ENCODE assay signal across 26 cellular contexts in genomic region chr14:103099081-103099732, GRCh38. TPM values are rescaled to one million over a fixed set of nuclear protein-coding genes. Genes with fewer than 3 reads are reported as not detected.
DNase-seq lines count a peak whose midpoint lies in the region; ATAC-seq, FAIRE-seq and TF ChIP-seq lines count a peak whose summit lies in the region.
"Had no signal": no experiment of that assay in that cellular context is flagged by ENCODE, and none has a peak within 500 bp of the region (broad histone marks: within the 10 kb centered on the region; RNA-seq: fewer than 3 reads in every experiment).

No MANE protein-coding gene starts in this region.

- H3K9me3 ChIP-seq in A549 (no peaks in the 10 kb centered on the region), right lobe of liver (no peaks in the 10 kb centered on the region)
- H3K9me3 ChIP-seq: heart left ventricle had no signal

- peaks cover 0 to 7% (median 0%) of the 10 kb centered on the region in 4 donors for H3K36me3 ChIP-seq in right lobe of liver
- H3K36me3 ChIP-seq: brain microvascular endothelial cell, heart left ventricle had no signal

- H3K27me3 ChIP-seq in right lobe of liver, result no peaks in the 10 kb centered on the region

- peak; percentile 20 to 52; a peak in 3 of 6 replicates for ATAC-seq in A549
- ATAC-seq in WTC11, result peak; percentile 29
- peak; percentile 53 to 69 (median 62) for ATAC-seq in right lobe of liver
- no peak for ATAC-seq in GM18517 (IDR thresholded peaks at IDR 0.05; ENCODE audit: unreplicated experiment)
- ATAC-seq in GM19351 (IDR thresholded peaks at IDR 0.05; ENCODE audit: unreplicated experiment), result no peak
- ATAC-seq: heart left ventricle had no signal

- CTCF ChIA-PET in A549 (lab: Yijun Ruan, JAX), result interaction anchor here (0.6 to 14.0 kb wide), 9 partner anchors 9 to 188 kb away, joined by 3 to 544 read pairs (median 22); partner anchors contain the start of gene TNFAIP2
- CTCF ChIA-PET in WTC11 (lab: Charles Lee), result interaction anchor here (0.5 to 3.8 kb wide), 11 partner anchors 11 to 801 kb away, joined by 3 to 22 read pairs (median 5); partner anchors contain the start of gene TNFAIP2

- peaks cover 38% of the 10 kb centered on the region for H3K27me3 Mint-ChIP-seq in WTC11 (ENCODE audit: low read depth)

- peaks cover 15% of the 10 kb centered on the region for H3K4me1 Mint-ChIP-seq in WTC11

- no peak overlapping the region for H3K27ac Mint-ChIP-seq in WTC11
- H3K27ac Mint-ChIP-seq: activated CD4-positive, alpha-beta T cell treated with anti-CD3 and anti-CD28 coated beads, Interleukin-2, amount 10 ng/mL, durations not matched to agents 7 days and 5 days had no signal

- H3K4me2 ChIP-seq in A549, result peak overlapping the region; percentile 87

- DNase-seq in A549 (ENCODE audit: low read depth in 1 of 2, low spot score in 1 of 2) (peak in 1 of 2 experiments; percentile 75), HuH-7 (ENCODE audit: low spot score) (peak; percentile 86), WTC11 (ENCODE audit: low spot score) (peak; percentile 16), right lobe of liver (peak; percentile 86 to 93 (median 91)), T-helper 2 cell (no peak), C1 segment of cervical spinal cord (lab: John Stamatoyannopoulos, UW) (no peak)
- DNase-seq: activated CD4-positive, alpha-beta T cell treated with anti-CD3 and anti-CD28 coated beads, Interleukin-2, amount 10 ng/mL, durations not matched to agents 7 days and 5 days; brain microvascular endothelial cell; DMS 273 treated with DMSO at 0.1 percent for 48 hours; GM23248; NCI-H1105 treated with DMSO at 0.1 percent for 48 hours; NCI-H2107; NCI-H510A; nucleus accumbens; SHP77; stimulated activated CD8-positive, alpha-beta memory T cell treated with anti-CD3 and anti-CD28 coated beads, Interleukin-4, amount 100 ng/mL, for 48 hours had no signal

- no peak for TF ChIP-seq RAD21 in A549 (conservative IDR thresholded peaks at IDR 0.05 in 1 of 2, IDR thresholded peaks at IDR 0.05 in 1 of 2)

- no peaks in the 10 kb centered on the region for H3K36me3 Mint-ChIP-seq in WTC11

- intact Hi-C loops in right lobe of liver (cut with DNase I), result no loop called here

- H3K9me3 Mint-ChIP-seq in WTC11, result no peaks in the 10 kb centered on the region
- H3K9me3 Mint-ChIP-seq: activated CD4-positive, alpha-beta T cell treated with anti-CD3 and anti-CD28 coated beads, Interleukin-2, amount 10 ng/mL, durations not matched to agents 7 days and 5 days had no signal

- H3K4me3 ChIP-seq in A549 (no peak overlapping the region), right lobe of liver (peak overlapping the region; percentile 37 to 63 (median 46))
- H3K4me3 ChIP-seq: coronary artery, GM23248, heart left ventricle, lung had no signal

- no peak for TF ChIP-seq POLR2A in A549 (IDR thresholded peaks at IDR 0.05; ENCODE audit: low read length)
- peak; percentile 64 for TF ChIP-seq POLR2A in right lobe of liver (IDR thresholded peaks at IDR 0.05)

- peak overlapping the region; percentile 88 to 94 for H3K27ac ChIP-seq in A549
- peak overlapping the region; percentile 60 to 95 (median 69) for H3K27ac ChIP-seq in right lobe of liver
- H3K27ac ChIP-seq: brain microvascular endothelial cell, C4-2B, GM23248, heart left ventricle had no signal

- FAIRE-seq in A549 (lab: Jason Lieb, UNC), result no peak
- FAIRE-seq: GM19239, urothelium cell line had no signal

- TF ChIP-seq EP300 in A549 (IDR thresholded peaks at IDR 0.05), result no peak

- POLR2A ChIA-PET in A549 (lab: Yijun Ruan, JAX), result no interaction called here
- POLR2A ChIA-PET in WTC11 (lab: Charles Lee), result interaction anchor here (0.5 kb wide), 1 partner anchor 528 kb away, joined by 3 read pairs; no protein-coding TSS in a partner anchor

- TF ChIP-seq CTCF in A549 (IDR thresholded peaks at IDR 0.05) (no peak), WTC11 (IDR thresholded peaks at IDR 0.05) (no peak), right lobe of liver (IDR thresholded peaks at IDR 0.05) (peak; percentile 4 to 51 (median 18))

- 10% methylated on average over 2 of the region's 12 CpGs for WGBS in A549 (ENCODE audit: missing lambda C conversion rate)
- WGBS in right lobe of liver (ENCODE audit: insufficient coverage, low coverage, low lambda C conversion rate, missing lambda C conversion rate), result 60% methylated on average over 1 of the region's 12 CpGs

- H3K4me3 Mint-ChIP-seq in WTC11, result no peak overlapping the region
- H3K4me3 Mint-ChIP-seq: activated CD4-positive, alpha-beta T cell treated with anti-CD3 and anti-CD28 coated beads, Interleukin-2, amount 10 ng/mL, durations not matched to agents 7 days and 5 days had no signal

- H3K4me1 ChIP-seq in A549 (peaks cover 55% of the 10 kb centered on the region), right lobe of liver (peaks cover 0 to 65% (median 20%) of the 10 kb centered on the region in 4 donors)

TF ChIP-seq in A549, 52 proteins besides CTCF, POLR2A, EP300 and RAD21:
- peak; percentile 69 to 89 for TF ChIP-seq CEBPB (IDR thresholded peaks at IDR 0.05)
- no peak for TF ChIP-seq MYC (IDR thresholded peaks at IDR 0.05; ENCODE audit: borderline replicate concordance, low read length)
- TF ChIP-seq GATA3 (IDR thresholded peaks at IDR 0.05; ENCODE audit: borderline replicate concordance), result 0 out of 2 replicates have a peak, but pooled peaks have one; percentile 21
- TF ChIP-seq MAX (IDR thresholded peaks at IDR 0.05), result peak; percentile 32; the same call in 1 of the 2 replicates
TF ChIP-seq in A549: peak in this region for 3.

TF ChIP-seq in WTC11, 78 proteins besides CTCF, POLR2A, EP300 and RAD21 (continues in another document):
- TF ChIP-seq PRRX2 (CRISPR knock-in tag; IDR thresholded peaks at IDR 0.05) (no peak), AR (CRISPR knock-in tag; IDR thresholded peaks at IDR 0.05) (no peak), ZNF121 (CRISPR knock-in tag; IDR thresholded peaks at IDR 0.05) (no peak), ZNF219 (CRISPR knock-in tag; IDR thresholded peaks at IDR 0.05; ENCODE audit: borderline replicate concordance) (no peak), RELA (CRISPR knock-in tag; IDR thresholded peaks at IDR 0.05; ENCODE audit: borderline replicate concordance) (no peak)

RNA-seq across cellular contexts. Expression of gene EXOC3L4, which starts 4.7 kb away (rescaled TPM):
- 0.94 and 1.5 TPM in 2 replicates for polyA plus RNA-seq in A549 (2011; rRNA removed)
- 4.3 and 7.2 TPM in 2 replicates for polyA plus RNA-seq in A549 (2012; cell fraction: cytosol; rRNA removed)
- polyA plus RNA-seq in A549 (2012; cell fraction: nucleus; rRNA removed), result 15.2 and 17.0 TPM in 2 replicates
- polyA plus RNA-seq in A549 (2017; fragmentation: RNase III; extraction: RNeasy Plus Mini Kit Qiagen cat#74134 plus additional on column Dnase treatment), result 4.3 to 4.9 TPM (median 4.7 TPM) in 3 replicates
- 1.2 and 2.7 TPM in 2 replicates for polyA minus RNA-seq in A549 (2011; rRNA and poly(A)+ RNA removed)
- 0.21 to 0.42 TPM (median 0.30 TPM) in 3 replicates for total RNA-seq in WTC11 (2021)
- 10 to 100 TPM; 34.2 to 87.1 (median 48.1) TPM for total RNA-seq in right lobe of liver
- total RNA-seq: activated CD4-positive, alpha-beta T cell treated with anti-CD3 and anti-CD28 coated beads, Interleukin-2, amount 10 ng/mL, durations not matched to agents 7 days and 5 days; GM23248; HT1080 had no signal
- polyA plus RNA-seq: GM23248 had no signal

RNA-seq across cellular contexts. Expression of gene LBHD2, which starts 15.2 kb away (rescaled TPM):
- not detected in 2 replicates for polyA plus RNA-seq in A549 (2011; rRNA removed)
- 0.06 and 0.08 TPM in 2 replicates for polyA plus RNA-seq in A549 (2012; cell fraction: cytosol; rRNA removed)
- polyA plus RNA-seq in A549 (2012; cell fraction: nucleus; rRNA removed), result not detected in 2 replicates
- not detected in 3 replicates for polyA plus RNA-seq in A549 (2017; fragmentation: RNase III; extraction: RNeasy Plus Mini Kit Qiagen cat#74134 plus additional on column Dnase treatment)
- not detected in 2 replicates for polyA minus RNA-seq in A549 (2011; rRNA and poly(A)+ RNA removed)
- not detected in 3 replicates for total RNA-seq in WTC11 (2021)
- total RNA-seq in right lobe of liver, result not detected
- total RNA-seq: activated CD4-positive, alpha-beta T cell treated with anti-CD3 and anti-CD28 coated beads, Interleukin-2, amount 10 ng/mL, durations not matched to agents 7 days and 5 days; G401; GM23248; heart left ventricle; HT1080; lung had no signal
- polyA plus RNA-seq: GM23248 had no signal

RNA-seq across cellular contexts. Expression of gene TNFAIP2, which starts 24.1 kb away (rescaled TPM):
- polyA plus RNA-seq in A549 (2011; rRNA removed) (222 and 249 TPM in 2 replicates), A549 (2017; fragmentation: RNase III; extraction: RNeasy Plus Mini Kit Qiagen cat#74134 plus additional on column Dnase treatment) (254 to 344 TPM (median 332 TPM) in 3 replicates)
- polyA plus RNA-seq in A549 (2012; cell fraction: cytosol; rRNA removed), result 330 and 432 TPM in 2 replicates
- 944 and 1,061 TPM in 2 replicates for polyA plus RNA-seq in A549 (2012; cell fraction: nucleus; rRNA removed)
- polyA minus RNA-seq in A549 (2011; rRNA and poly(A)+ RNA removed), result 229 and 304 TPM in 2 replicates
- total RNA-seq in WTC11 (2021) (19.6 to 25.2 TPM (median 24.1 TPM) in 3 replicates), right lobe of liver (100 to 1,000 TPM in 1 of 6 experiments, 10 to 100 TPM in 5; 23.2 to 122 (median 32.6) TPM)

RNA-seq across cellular contexts. Expression of gene CDC42BPB, which starts 41.9 kb away (rescaled TPM):
- polyA plus RNA-seq in A549 (2011; rRNA removed) (57.1 and 105 TPM in 2 replicates), A549 (2017; fragmentation: RNase III; extraction: RNeasy Plus Mini Kit Qiagen cat#74134 plus additional on column Dnase treatment) (56.0 to 56.4 TPM (median 56.0 TPM) in 3 replicates)
- polyA plus RNA-seq in A549 (2012; cell fraction: cytosol; rRNA removed), result 72.4 and 91.1 TPM in 2 replicates
- 197 and 207 TPM in 2 replicates for polyA plus RNA-seq in A549 (2012; cell fraction: nucleus; rRNA removed)
- polyA minus RNA-seq in A549 (2011; rRNA and poly(A)+ RNA removed), result 176 and 179 TPM in 2 replicates
- total RNA-seq in WTC11 (2021) (87.1 to 96.9 TPM (median 87.3 TPM) in 3 replicates), right lobe of liver (10 to 100 TPM; 38.4 to 55.5 (median 43.0) TPM)

Comparison
In these comparisons a context has a peak if more than half of its experiments do, and no peak if none do; other contexts are left out.
1. ATAC-seq: peak in A549 (2 of 2), WTC11 (single experiment) and right lobe of liver (4 of 4); none in GM18517 (single experiment) and GM19351 (single experiment).
2. DNase-seq: peak in HuH-7 (single experiment), WTC11 (single experiment) and right lobe of liver (3 of 3); none in T-helper 2 cell (0 of 5) and C1 segment of cervical spinal cord (0 of 14).
3. CTCF ChIP-seq: peak in right lobe of liver (4 of 4); none in A549 (single experiment) and WTC11 (single experiment).
4. RNA of gene EXOC3L4, which starts 4.7 kb away (total RNA-seq): 34.2 to 87.1 TPM in right lobe of liver; 0.21 to 0.42 TPM in WTC11; every median in the first group is over 10 times any median in the second.
5. Of the 8 proteins assayed by ChIP-seq in both WTC11 and A549: peak only in WTC11: none; only in A549: MAX; in both: none; in neither: 7.